ENCODE assay signal across 1 cellular context in genomic region chr2:85579266-85579935, GRCh38.
TF ChIP-seq lines count a peak whose summit lies in the region.

No MANE protein-coding gene starts in this region.

TF ChIP-seq in HepG2, 621 proteins besides CTCF, POLR2A, EP300 and RAD21:
- peak; percentile 55; the same call in 1 of the 2 replicates for TF ChIP-seq PRDM15 (CRISPR knock-in tag; IDR thresholded peaks at IDR 0.05)
- TF ChIP-seq ZGPAT (CRISPR knock-in tag; IDR thresholded peaks at IDR 0.05) = 0 out of 2 replicates have a peak, but pooled peaks have one; percentile 23
- TF ChIP-seq SAP130 (CRISPR knock-in tag; IDR thresholded peaks at IDR 0.05; ENCODE audit: low read depth) = 0 out of 2 replicates have a peak, but pooled peaks have one; percentile 17
- 0 out of 2 replicates have a peak, but pooled peaks have one; percentile 43 for TF ChIP-seq ZNF350 (CRISPR knock-in tag; IDR thresholded peaks at IDR 0.05; ENCODE audit: borderline replicate concordance, low read depth)
- no peak for TF ChIP-seq KLF6 (CRISPR knock-in tag; IDR thresholded peaks at IDR 0.05)
- no peak for TF ChIP-seq ZNF75D (CRISPR knock-in tag; IDR thresholded peaks at IDR 0.05; ENCODE audit: borderline replicate concordance)
- TF ChIP-seq TFAP4 (IDR thresholded peaks at IDR 0.05; ENCODE audit: borderline replicate concordance, low read depth) = peak; percentile 26; the same call in 1 of the 2 replicates
- TF ChIP-seq E2F2 (CRISPR knock-in tag; IDR thresholded peaks at IDR 0.05; ENCODE audit: borderline replicate concordance) = 0 out of 2 replicates have a peak, but pooled peaks have one; percentile 39
- TF ChIP-seq ZNF263 (CRISPR knock-in tag; IDR thresholded peaks at IDR 0.05) = 0 out of 2 replicates have a peak, but pooled peaks have one; percentile 2
